ENCODE assay signal across 23 cellular contexts in genomic region chr7:155422599-155423336, GRCh38. TPM values are rescaled to one million over a fixed set of nuclear protein-coding genes. Genes with fewer than 3 reads are reported as not detected.
DNase-seq lines count a peak whose midpoint lies in the region; ATAC-seq, FAIRE-seq and TF ChIP-seq lines count a peak whose summit lies in the region.
"Had no signal": no experiment of that assay in that cellular context is flagged by ENCODE, and none has a peak within 500 bp of the region (broad histone marks: within the 10 kb centered on the region; RNA-seq: fewer than 3 reads in every experiment).

No MANE protein-coding gene starts in this region.

- TF ChIP-seq RAD21 in K562 (CRISPR knock-in tag; conservative IDR thresholded peaks at IDR 0.05 in 1 of 2, IDR thresholded peaks at IDR 0.05 in 1 of 2), result no peak

- no peaks in the 10 kb centered on the region for H3K9me2 ChIP-seq in OCI-LY7 (ENCODE audit: insufficient read depth, low read length)

- H4K20me1 ChIP-seq in K562 (replicated peaks; ENCODE audit: control insufficient read depth, insufficient read depth, low read length) (peaks cover 14% of the 10 kb centered on the region), OCI-LY7 (ENCODE audit: insufficient read depth, low read length) (no peaks in the 10 kb centered on the region; the same call in 1 of the 2 replicates)

- no peak for FAIRE-seq in K562 (lab: Jason Lieb, UNC)
- FAIRE-seq: A549, GM12892, GM18507, H54, HepG2 had no signal

- in situ Hi-C loops in K562 (cut with MboI), result no loop called here

- TF ChIP-seq POLR2A in K562 (conservative IDR thresholded peaks at IDR 0.05), result no peak
- TF ChIP-seq POLR2A in spleen (IDR thresholded peaks at IDR 0.05), result no peak

- POLR2A ChIA-PET in K562 (lab: Yijun Ruan, JAX), result no interaction called here
- POLR2A ChIA-PET in OCI-LY7 (lab: Charles Lee), result interaction anchor here (0.6 kb wide), 1 partner anchor 232 kb away, joined by 6 read pairs; no protein-coding TSS in a partner anchor

- no peaks in the 10 kb centered on the region for H3K36me3 ChIP-seq in K562 (ENCODE audit: control insufficient read depth, insufficient read depth, low read length)
- no peaks in the 10 kb centered on the region for H3K36me3 ChIP-seq in lower lobe of right lung
- no peaks in the 10 kb centered on the region for H3K36me3 ChIP-seq in spleen
- H3K36me3 ChIP-seq in OCI-LY7 (ENCODE audit: insufficient read depth, low read length), result no peaks in the 10 kb centered on the region

- H2AFZ ChIP-seq in K562 (ENCODE audit: low read depth, low read length) (no peak overlapping the region), OCI-LY7 (ENCODE audit: low read length) (no peak overlapping the region)
- H2AFZ ChIP-seq: GM23338 had no signal

- intact Hi-C loops in left ventricle myocardium superior (cut with micrococcal nuclease) (no loop called here), Right ventricle myocardium inferior (cut with DNase I) (no loop called here), K562 (cut with micrococcal nuclease) (no loop called here), lower lobe of right lung (cut with DNase I) (no loop called here), spleen (cut with DNase I; ENCODE audit: low total_unique reads) (no loop called here), OCI-LY7 (cut with micrococcal nuclease; ENCODE audit: unreplicated experiment) (no loop called here)

- no peak overlapping the region for H3K9ac ChIP-seq in K562 (ENCODE audit: insufficient read depth in 1 of 2, low read depth in 2 of 2, low read length in 2 of 2)

- DNase-seq in left ventricle myocardium superior (no peak), Right ventricle myocardium inferior (ENCODE audit: missing footprints) (no peak), K562 (ENCODE audit: extremely low read depth in 1 of 4, low spot score in 3 of 4) (no peak), lower lobe of right lung (peak; percentile 20), spleen (peak; percentile 53), coronary artery (ENCODE audit: low spot score) (no peak), OCI-LY7 (ENCODE audit: low spot score) (no peak)
- DNase-seq: AML-193; CD4-positive, alpha-beta memory T cell; DMS153; DMS79; GDM1 had no signal

- H3K4me3 ChIP-seq in K562 (no peak overlapping the region), lower lobe of right lung (no peak overlapping the region), spleen (no peak overlapping the region), coronary artery (no peak overlapping the region), OCI-LY7 (ENCODE audit: low read depth, low read length, poor library complexity, severe bottlenecking) (no peak overlapping the region)
- H3K4me3 ChIP-seq: A549, GM23338 had no signal

- no peak for TF ChIP-seq CTCF in K562 (IDR thresholded peaks at IDR 0.05 in 2 of 3, conservative IDR thresholded peaks at IDR 0.05 in 1 of 3; ENCODE audit: insufficient read depth in 2 of 3, low read depth in 1 of 3, low read length in 3 of 3)
- no peak for TF ChIP-seq CTCF in lower lobe of right lung (IDR thresholded peaks at IDR 0.05)
- no peak for TF ChIP-seq CTCF in spleen (IDR thresholded peaks at IDR 0.05 in 8 of 11, conservative IDR thresholded peaks at IDR 0.05 in 3 of 11)
- TF ChIP-seq CTCF in coronary artery (IDR thresholded peaks at IDR 0.05), result no peak
- no peak for TF ChIP-seq CTCF in OCI-LY7 (conservative IDR thresholded peaks at IDR 0.05; ENCODE audit: low read length)

- BruUV-seq in K562 (replicated peaks; lab: Mats Ljungman, UMichigan) (no TSS peak), OCI-LY7 (replicated peaks; lab: Mats Ljungman, UMichigan) (no TSS peak)

- ATAC-seq in left ventricle myocardium superior (peak; percentile 44), Right ventricle myocardium inferior (no peak), K562 (no peak), lower lobe of right lung (no peak), HG02870 (IDR thresholded peaks at IDR 0.05; ENCODE audit: unreplicated experiment) (no peak)
- ATAC-seq: A549, GM23338, HCT116, HepG2 had no signal

- H3K9me3 ChIP-seq in K562 (replicated peaks; ENCODE audit: control insufficient read depth, insufficient read depth, low read depth, low read length), result no peaks in the 10 kb centered on the region; the same call in 1 of the 2 replicates
- H3K9me3 ChIP-seq in lower lobe of right lung, result no peaks in the 10 kb centered on the region
- no peaks in the 10 kb centered on the region for H3K9me3 ChIP-seq in spleen
- H3K9me3 ChIP-seq in OCI-LY7 (ENCODE audit: low read length), result no peaks in the 10 kb centered on the region
- H3K9me3 ChIP-seq: A549 had no signal

- H3K9me1 ChIP-seq in K562 (ENCODE audit: control insufficient read depth, insufficient read depth, low read length), result no peaks in the 10 kb centered on the region

- H3K4me2 ChIP-seq in K562 (ENCODE audit: insufficient read depth, low read length), result no peak overlapping the region
- no peak overlapping the region for H3K4me2 ChIP-seq in OCI-LY7 (ENCODE audit: low read length)
- H3K4me2 ChIP-seq: A549, GM23338 had no signal

- no peak for TF ChIP-seq EP300 in K562 (IDR thresholded peaks at IDR 0.05; ENCODE audit: low read length)

- H3K27me3 ChIP-seq in K562 (ENCODE audit: control insufficient read depth in 2 of 2, insufficient read depth in 2 of 2, low read length in 2 of 2) (peaks cover 68 to 94% of the 10 kb centered on the region in 2 experiments), lower lobe of right lung (ENCODE audit: low read depth) (peaks cover 39% of the 10 kb centered on the region), spleen (replicated peaks in 1 of 7) (peaks cover 0 to 82% (median 0%) of the 10 kb centered on the region in 7 donors)

- H3K79me2 ChIP-seq in K562 (ENCODE audit: control insufficient read depth, insufficient read depth, low read length) (no peaks in the 10 kb centered on the region), OCI-LY7 (ENCODE audit: insufficient read depth, low read depth, low read length) (no peaks in the 10 kb centered on the region)

- no peak overlapping the region for H3K27ac ChIP-seq in K562 (ENCODE audit: extremely low read depth, low read depth, low read length)
- H3K27ac ChIP-seq in lower lobe of right lung, result no peak overlapping the region
- H3K27ac ChIP-seq in spleen, result no peak overlapping the region
- no peak overlapping the region for H3K27ac ChIP-seq in coronary artery
- no peak overlapping the region for H3K27ac ChIP-seq in OCI-LY7 (ENCODE audit: low read depth, low read length, poor library complexity, severe bottlenecking)
- H3K27ac ChIP-seq: A549, C4-2B had no signal

- H3K4me1 ChIP-seq in K562 (replicated peaks in 1 of 2; ENCODE audit: control insufficient read depth in 2 of 2, insufficient read depth in 2 of 2, low read length in 2 of 2) (peaks cover 0 to 3% of the 10 kb centered on the region in 2 experiments; a peak in 1 of 5 replicates), lower lobe of right lung (no peaks in the 10 kb centered on the region), spleen (no peaks in the 10 kb centered on the region), OCI-LY7 (ENCODE audit: insufficient read depth, low read length, poor library complexity, severe bottlenecking) (no peaks in the 10 kb centered on the region)
- H3K4me1 ChIP-seq: A549 had no signal

- CTCF ChIA-PET in K562 (lab: Yijun Ruan, JAX; ENCODE audit: low intra/inter-chr PET ratio) (no interaction called here), OCI-LY7 (lab: Charles Lee; ENCODE audit: unreplicated experiment) (no interaction called here)

- 5% methylated on average over 18 of the region's 19 CpGs for WGBS in K562 (ENCODE audit: insufficient coverage, low coverage, missing lambda C conversion rate)
- 62 to 83% (median 71%) methylated on average over 16 to 19 of the region's 19 CpGs for WGBS in spleen, 5 donors

TF ChIP-seq in K562, 482 proteins besides CTCF, POLR2A, EP300 and RAD21:
- TF ChIP-seq STAT6 (CRISPR knock-in tag; IDR thresholded peaks at IDR 0.05) (no peak), ZNF239 (CRISPR knock-in tag; IDR thresholded peaks at IDR 0.05) (peak; percentile 83)

RNA-seq across cellular contexts. Expression of gene EN2, which starts 35.2 kb away (rescaled TPM):
- total RNA-seq in left ventricle myocardium superior, result not detected
- total RNA-seq in Right ventricle myocardium inferior, result 0.11 TPM
- total RNA-seq in K562 (2011; cell fraction: chromatin; rRNA removed; ENCODE audit: low replicate concordance), result not detected in 2 replicates
- not detected in 2 replicates for total RNA-seq in K562 (2011; cell fraction: nucleolus; rRNA removed)
- total RNA-seq in K562 (2011; cell fraction: nucleoplasm; rRNA removed), result not detected in 2 replicates
- total RNA-seq in K562 (2014; rRNA removed), result 0.08 TPM in 1 of 2 replicates, not detected in the other
- total RNA-seq in K562 (2014; rRNA removed; fragmentation: Illumina TruSeq; extraction: Trizol), result not detected in 2 replicates
- total RNA-seq in K562 (2015; rRNA removed; fragmentation: Illumina TruSeq; extraction: Trizol), result not detected in 2 replicates
- total RNA-seq in K562 (2021), result 0.04 TPM in 1 of 2 replicates, not detected in the other
- polyA plus RNA-seq in K562 (2011; rRNA removed), result not detected in 2 replicates
- not detected in 2 replicates for polyA plus RNA-seq in K562 (2011; cell fraction: cytosol; rRNA removed)
- not detected in 2 replicates for polyA plus RNA-seq in K562 (2011; cell fraction: nucleus; rRNA removed)
- 0.07 and 0.09 TPM in 2 replicates for polyA plus RNA-seq in K562 (2012)
- polyA plus RNA-seq in K562 (2014; fragmentation: Illumina TruSeq; extraction: Trizol), result 0.04 TPM in 1 of 2 replicates, not detected in the other
- polyA plus RNA-seq in K562 (2014; fragmentation: Nextera tagmentation; extraction: Ambion mirVana), result not detected
- polyA plus RNA-seq in K562 (2014; rRNA removed), result 0.04 and 0.07 TPM in 2 replicates
- polyA minus RNA-seq in K562 (2011; rRNA and poly(A)+ RNA removed), result not detected in 2 replicates
- polyA minus RNA-seq in K562 (2011; cell fraction: cytosol; rRNA and poly(A)+ RNA removed), result not detected in 2 replicates
- polyA minus RNA-seq in K562 (2011; cell fraction: nucleus; rRNA and poly(A)+ RNA removed), result not detected in 2 replicates
- not detected for total RNA-seq in lower lobe of right lung
- not detected for total RNA-seq in spleen
- polyA plus RNA-seq in spleen, result under 1 TPM in 2 of 3 donors, not detected in 1; 0.03 to 0.04 TPM
- total RNA-seq in OCI-LY7 (2014; rRNA removed; shearing (Covaris generic)), result not detected in 2 replicates
- total RNA-seq in OCI-LY7 (2022), result not detected in 2 replicates
- total RNA-seq: CD4-positive, alpha-beta memory T cell; GM23338; HepG2 had no signal
- polyA plus RNA-seq: BJ; CD4-positive, alpha-beta memory T cell; GM23338; HepG2; IgD-negative memory B cell had no signal

Comparison
In these comparisons a context has a peak if more than half of its experiments do, and no peak if none do; other contexts are left out.
1. DNase-seq: peak in lower lobe of right lung (single experiment) and spleen (single experiment); none in left ventricle myocardium superior (single experiment), Right ventricle myocardium inferior (single experiment), K562 (0 of 4), coronary artery (single experiment) and OCI-LY7 (single experiment).